ENCODE assay signal across 16 cellular contexts in genomic region chr2:225027061-225027762, GRCh38. TPM values are rescaled to one million over a fixed set of nuclear protein-coding genes. Genes with fewer than 3 reads are reported as not detected.
DNase-seq lines count a peak whose midpoint lies in the region; ATAC-seq and TF ChIP-seq lines count a peak whose summit lies in the region.
"Had no signal": no experiment of that assay in that cellular context is flagged by ENCODE, and none has a peak within 500 bp of the region (broad histone marks: within the 10 kb centered on the region; RNA-seq: fewer than 3 reads in every experiment).

No MANE protein-coding gene starts in this region.

- no peak overlapping the region for H3K4me3 ChIP-seq in gastrocnemius medialis
- H3K4me3 ChIP-seq: HAP-1, skin epidermis, uterus had no signal

- in situ Hi-C loops in gastrocnemius medialis (cut with MboI; ENCODE audit: low sequenced_read_pairs in 4 of 4) = no loop called here

- no peak overlapping the region for H3K4me3 Mint-ChIP-seq in activated CD8-positive, alpha-beta memory T cell treated with anti-CD3 and anti-CD28 coated beads, Interleukin-2, amount 10 ng/mL, durations not matched to agents 7 days and 5 days
- peak overlapping the region; percentile 48 for H3K4me3 Mint-ChIP-seq in activated naive CD8-positive, alpha-beta T cell
- peak overlapping the region; percentile 22 to 23 for H3K4me3 Mint-ChIP-seq in stimulated activated naive B cell treated with anti-CD40 and anti-IgM and Interleukin-4, amounts not matched to agents 10 μg/mL and 1 μg/mL and 100 μg/mL, for 72 hours

- peak overlapping the region; percentile 20 for H3K27ac Mint-ChIP-seq in activated CD8-positive, alpha-beta memory T cell treated with anti-CD3 and anti-CD28 coated beads, Interleukin-2, amount 10 ng/mL, durations not matched to agents 7 days and 5 days
- peak overlapping the region; percentile 74 for H3K27ac Mint-ChIP-seq in activated naive CD8-positive, alpha-beta T cell
- peak overlapping the region; percentile 90 for H3K27ac Mint-ChIP-seq in stimulated activated naive B cell treated with anti-CD40 and anti-IgM and Interleukin-4, amounts not matched to agents 10 μg/mL and 1 μg/mL and 100 μg/mL, for 72 hours

- H3K9me3 Mint-ChIP-seq in activated CD8-positive, alpha-beta memory T cell treated with anti-CD3 and anti-CD28 coated beads, Interleukin-2, amount 10 ng/mL, durations not matched to agents 7 days and 5 days (ENCODE audit: low read depth) = peaks cover 2% of the 10 kb centered on the region
- H3K9me3 Mint-ChIP-seq in activated naive CD8-positive, alpha-beta T cell (ENCODE audit: low read depth) = no peaks in the 10 kb centered on the region
- H3K9me3 Mint-ChIP-seq in stimulated activated naive B cell treated with anti-CD40 and anti-IgM and Interleukin-4, amounts not matched to agents 10 μg/mL and 1 μg/mL and 100 μg/mL, for 72 hours = no peaks in the 10 kb centered on the region

- no peaks in the 10 kb centered on the region for H3K9me3 ChIP-seq in gastrocnemius medialis
- H3K9me3 ChIP-seq: HAP-1, uterus had no signal

- no peaks in the 10 kb centered on the region for H3K4me1 ChIP-seq in gastrocnemius medialis
- H3K4me1 ChIP-seq: HAP-1, uterus had no signal

- H3K36me3 Mint-ChIP-seq in activated CD8-positive, alpha-beta memory T cell treated with anti-CD3 and anti-CD28 coated beads, Interleukin-2, amount 10 ng/mL, durations not matched to agents 7 days and 5 days = peaks cover 36% of the 10 kb centered on the region
- H3K36me3 Mint-ChIP-seq in activated naive CD8-positive, alpha-beta T cell = peaks cover 14% of the 10 kb centered on the region
- peaks cover 41 to 64% of the 10 kb centered on the region in 2 donors for H3K36me3 Mint-ChIP-seq in stimulated activated naive B cell treated with anti-CD40 and anti-IgM and Interleukin-4, amounts not matched to agents 10 μg/mL and 1 μg/mL and 100 μg/mL, for 72 hours

- intact Hi-C loops in gastrocnemius medialis (cut with DNase I; ENCODE audit: low total_unique reads) = no loop called here

- no peaks in the 10 kb centered on the region for H3K27me3 Mint-ChIP-seq in activated CD8-positive, alpha-beta memory T cell treated with anti-CD3 and anti-CD28 coated beads, Interleukin-2, amount 10 ng/mL, durations not matched to agents 7 days and 5 days
- no peaks in the 10 kb centered on the region for H3K27me3 Mint-ChIP-seq in activated naive CD8-positive, alpha-beta T cell
- no peaks in the 10 kb centered on the region for H3K27me3 Mint-ChIP-seq in stimulated activated naive B cell treated with anti-CD40 and anti-IgM and Interleukin-4, amounts not matched to agents 10 μg/mL and 1 μg/mL and 100 μg/mL, for 72 hours

- H3K27ac ChIP-seq in gastrocnemius medialis = no peak overlapping the region
- H3K27ac ChIP-seq: uterus had no signal

- H3K36me3 ChIP-seq in gastrocnemius medialis = no peaks in the 10 kb centered on the region
- H3K36me3 ChIP-seq: HAP-1, uterus had no signal

- peak; percentile 52 for ATAC-seq in activated CD8-positive, alpha-beta memory T cell treated with anti-CD3 and anti-CD28 coated beads, Interleukin-2, amount 10 ng/mL, durations not matched to agents 7 days and 5 days
- no peak for ATAC-seq in stimulated activated naive B cell treated with anti-CD40 and anti-IgM and Interleukin-4, amounts not matched to agents 10 μg/mL and 1 μg/mL and 100 μg/mL, for 72 hours (replicated peaks)
- ATAC-seq in gastrocnemius medialis (no peak), HG02610 (IDR thresholded peaks at IDR 0.05; ENCODE audit: unreplicated experiment) (no peak)

- no peak for TF ChIP-seq POLR2A in gastrocnemius medialis (IDR thresholded peaks at IDR 0.05)

- no peaks in the 10 kb centered on the region for H3K27me3 ChIP-seq in gastrocnemius medialis
- H3K27me3 ChIP-seq: uterus had no signal

- peaks cover 61% of the 10 kb centered on the region for H3K4me1 Mint-ChIP-seq in activated CD8-positive, alpha-beta memory T cell treated with anti-CD3 and anti-CD28 coated beads, Interleukin-2, amount 10 ng/mL, durations not matched to agents 7 days and 5 days
- H3K4me1 Mint-ChIP-seq in activated naive CD8-positive, alpha-beta T cell (ENCODE audit: low read depth) = peaks cover 89% of the 10 kb centered on the region
- peaks cover 55 to 74% of the 10 kb centered on the region in 2 donors for H3K4me1 Mint-ChIP-seq in stimulated activated naive B cell treated with anti-CD40 and anti-IgM and Interleukin-4, amounts not matched to agents 10 μg/mL and 1 μg/mL and 100 μg/mL, for 72 hours

- CTCF ChIA-PET in activated CD8-positive, alpha-beta memory T cell treated with anti-CD3 and anti-CD28 coated beads, Interleukin-2, amount 10 ng/mL, durations not matched to agents 7 days and 5 days (lab: Charles Lee) = interaction anchor here (0.6 kb wide), 1 partner anchor 16 kb away, joined by 3 read pairs; no protein-coding TSS in a partner anchor

- no peak for TF ChIP-seq CTCF in gastrocnemius medialis (IDR thresholded peaks at IDR 0.05 in 4 of 5, conservative IDR thresholded peaks at IDR 0.05 in 1 of 5)

- DNase-seq in activated CD8-positive, alpha-beta memory T cell treated with anti-CD3 and anti-CD28 coated beads, Interleukin-2, amount 10 ng/mL, durations not matched to agents 7 days and 5 days = no peak
- DNase-seq in activated CD8-positive, alpha-beta memory T cell treated with anti-CD3 and anti-CD28 coated beads, Interleukin-2, amount 50 U/mL, for 48 hours = no peak
- DNase-seq in MV-4-11 (lab: John Stamatoyannopoulos, UW) (peak; percentile 90), gastrocnemius medialis (no peak), superior temporal gyrus (ENCODE audit: extremely low spot score) (no peak)
- no peak for DNase-seq in stimulated activated naive B cell treated with anti-CD40 and anti-IgM and Interleukin-4, amounts not matched to agents 10 μg/mL and 1 μg/mL and 100 μg/mL, for 72 hours
- DNase-seq: activated gamma-delta T cell treated with Interleukin-2 at 50 U/mL for 16 hours, cerebellar nuclear complex, NCI-H1105, RPMI8226, uterus had no signal

RNA-seq across cellular contexts. Expression of gene DOCK10, which starts 15.1 kb away (rescaled TPM):
- total RNA-seq in activated CD8-positive, alpha-beta memory T cell treated with anti-CD3 and anti-CD28 coated beads, Interleukin-2, amount 10 ng/mL, durations not matched to agents 7 days and 5 days = 100 to 1,000 TPM; 251 to 271 TPM
- total RNA-seq in gastrocnemius medialis = 1 to 10 TPM in 3 of 4 donors, under 1 TPM in 1; 0.97 to 1.9 (median 1.4) TPM
- total RNA-seq: HT-29 had no signal

Comparison
In these comparisons a context has a peak if more than half of its experiments do, and no peak if none do; other contexts are left out.
1. H3K27ac Mint-ChIP-seq: peak in every context shown above with its lines; median percentile 90 in stimulated activated naive B cell treated with anti-CD40 and anti-IgM and Interleukin-4, amounts not matched to agents 10 μg/mL and 1 μg/mL and 100 μg/mL, for 72 hours; 74 in activated naive CD8-positive, alpha-beta T cell; 20 in activated CD8-positive, alpha-beta memory T cell treated with anti-CD3 and anti-CD28 coated beads, Interleukin-2, amount 10 ng/mL, durations not matched to agents 7 days and 5 days.
2. RNA of gene DOCK10, which starts 15.1 kb away (total RNA-seq): 251 to 271 TPM in activated CD8-positive, alpha-beta memory T cell treated with anti-CD3 and anti-CD28 coated beads, Interleukin-2, amount 10 ng/mL, durations not matched to agents 7 days and 5 days; 0.97 to 1.9 TPM in gastrocnemius medialis; every median in the first group is over 10 times any median in the second.